Comparison of ENCODE assay signal across 1 cellular context in the genomic region with DNA sequence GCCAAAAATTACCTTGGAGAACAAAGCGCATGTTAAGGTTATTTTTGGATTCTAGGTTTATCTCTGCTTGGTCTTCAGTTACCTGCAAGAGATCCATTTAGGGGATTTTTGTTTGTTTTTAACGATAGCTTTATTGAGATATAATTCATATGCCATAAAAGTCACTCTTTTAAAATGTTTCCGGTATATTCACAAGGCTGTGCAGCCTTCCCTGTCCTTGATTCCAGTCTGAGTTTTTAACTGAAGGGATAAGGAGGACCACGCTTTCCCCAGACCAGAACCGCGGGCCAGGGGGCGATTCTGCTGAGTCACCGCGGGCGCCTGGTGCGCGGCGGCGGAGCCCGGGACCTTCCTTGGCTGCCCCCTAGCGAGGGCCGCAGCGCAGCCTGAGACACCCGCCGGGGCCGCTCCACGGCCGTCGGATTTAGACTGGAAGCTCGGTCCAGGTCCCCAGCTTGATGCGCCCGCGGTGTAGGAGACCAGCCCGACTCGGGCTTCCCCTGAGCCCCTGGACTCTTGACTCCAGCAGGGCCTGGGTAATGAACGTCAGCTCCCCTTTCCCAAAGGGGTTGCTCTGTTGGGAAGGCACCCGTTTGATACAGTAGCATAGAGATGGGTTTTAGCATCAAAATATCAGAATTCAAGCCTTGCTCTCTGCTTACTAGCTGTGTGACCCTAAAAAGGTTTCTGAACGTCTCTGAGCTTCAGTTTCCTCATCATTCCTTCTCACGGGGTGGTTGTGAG.
A peak's percentile ranks its signal among the peaks of the same experiment; 100 is the strongest.
TF ChIP-seq lines count a peak whose summit lies in the region.

No MANE protein-coding gene starts in this region.

TF ChIP-seq in K562, 482 proteins besides CTCF, POLR2A, EP300 and RAD21 (continued from another document and continues in another):
- TF ChIP-seq MBD1 (CRISPR knock-in tag; IDR thresholded peaks at IDR 0.05) (no peak), CEBPG (CRISPR knock-in tag; IDR thresholded peaks at IDR 0.05) (no peak), CEBPG (tag; conservative IDR thresholded peaks at IDR 0.05 in 1 of 2, IDR thresholded peaks at IDR 0.05 in 1 of 2) (no peak), ETS2 (tag; IDR thresholded peaks at IDR 0.05; ENCODE audit: borderline replicate concordance, poor library complexity, severe bottlenecking) (no peak), SMAD1 (IDR thresholded peaks at IDR 0.05; ENCODE audit: low read depth, low read length, partially characterized antibody) (no peak), HBP1 (CRISPR knock-in tag; IDR thresholded peaks at IDR 0.05) (no peak), ZNF436 (CRISPR knock-in tag; IDR thresholded peaks at IDR 0.05) (no peak), EHMT2 (IDR thresholded peaks at IDR 0.05) (no peak), CREM (IDR thresholded peaks at IDR 0.05; ENCODE audit: low read depth) (peak; percentile 52), NUFIP1 (IDR thresholded peaks at IDR 0.05; ENCODE audit: partially characterized antibody) (peak; percentile 11), ILF3 (IDR thresholded peaks at IDR 0.05; ENCODE audit: borderline replicate concordance) (no peak), NFIC (IDR thresholded peaks at IDR 0.05) (no peak), ZBTB43 (CRISPR knock-in tag; IDR thresholded peaks at IDR 0.05) (no peak), XRCC3 (IDR thresholded peaks at IDR 0.05) (no peak), RHOXF2B (CRISPR knock-in tag; conservative IDR thresholded peaks at IDR 0.05) (no peak), PHF20 (IDR thresholded peaks at IDR 0.05; ENCODE audit: partially characterized antibody) (no peak), E2F6 (IDR thresholded peaks at IDR 0.05; ENCODE audit: borderline replicate concordance in 1 of 2, extremely low read depth in 1 of 2, insufficient read depth in 1 of 2, insufficient read length in 1 of 2, low read depth in 1 of 2, low read length in 1 of 2, poor library complexity in 1 of 2, severe bottlenecking in 1 of 2) (peak; percentile 72 to 94), ZBTB49 (CRISPR knock-in tag; IDR thresholded peaks at IDR 0.05; ENCODE audit: borderline replicate concordance) (no peak), SRSF9 (IDR thresholded peaks at IDR 0.05; ENCODE audit: borderline replicate concordance, low read depth, low read length) (no peak), CBFA2T2 (conservative IDR thresholded peaks at IDR 0.05) (no peak; the same call in 1 of the 2 replicates), FOXO4 (CRISPR knock-in tag; IDR thresholded peaks at IDR 0.05) (no peak), PTRF (tag; IDR thresholded peaks at IDR 0.05) (no peak), RFX5 (IDR thresholded peaks at IDR 0.05; ENCODE audit: low read depth, low read length) (no peak), THRB (CRISPR knock-in tag; conservative IDR thresholded peaks at IDR 0.05) (no peak), ZBTB17 (CRISPR knock-in tag; IDR thresholded peaks at IDR 0.05) (no peak), ZFX (CRISPR knock-in tag; IDR thresholded peaks at IDR 0.05) (no peak), EP400 (IDR thresholded peaks at IDR 0.05) (peak; percentile 58; the same call in 1 of the 2 replicates), ZSCAN29 (IDR thresholded peaks at IDR 0.05) (no peak)
- TF ChIP-seq, protein P1, sequence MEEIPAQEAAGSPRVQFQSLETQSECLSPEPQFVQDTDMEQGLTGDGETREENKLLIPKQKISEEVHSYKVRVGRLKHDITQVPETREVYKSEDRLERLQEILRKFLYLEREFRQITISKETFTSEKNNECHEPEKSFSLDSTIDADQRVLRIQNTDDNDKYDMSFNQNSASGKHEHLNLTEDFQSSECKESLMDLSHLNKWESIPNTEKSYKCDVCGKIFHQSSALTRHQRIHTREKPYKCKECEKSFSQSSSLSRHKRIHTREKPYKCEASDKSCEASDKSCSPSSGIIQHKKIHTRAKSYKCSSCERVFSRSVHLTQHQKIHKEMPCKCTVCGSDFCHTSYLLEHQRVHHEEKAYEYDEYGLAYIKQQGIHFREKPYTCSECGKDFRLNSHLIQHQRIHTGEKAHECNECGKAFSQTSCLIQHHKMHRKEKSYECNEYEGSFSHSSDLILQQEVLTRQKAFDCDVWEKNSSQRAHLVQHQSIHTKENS (CRISPR knock-in tag; IDR thresholded peaks at IDR 0.05), result no peak
- TF ChIP-seq, protein P2, sequence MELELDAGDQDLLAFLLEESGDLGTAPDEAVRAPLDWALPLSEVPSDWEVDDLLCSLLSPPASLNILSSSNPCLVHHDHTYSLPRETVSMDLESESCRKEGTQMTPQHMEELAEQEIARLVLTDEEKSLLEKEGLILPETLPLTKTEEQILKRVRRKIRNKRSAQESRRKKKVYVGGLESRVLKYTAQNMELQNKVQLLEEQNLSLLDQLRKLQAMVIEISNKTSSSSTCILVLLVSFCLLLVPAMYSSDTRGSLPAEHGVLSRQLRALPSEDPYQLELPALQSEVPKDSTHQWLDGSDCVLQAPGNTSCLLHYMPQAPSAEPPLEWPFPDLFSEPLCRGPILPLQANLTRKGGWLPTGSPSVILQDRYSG (tag; conservative IDR thresholded peaks at IDR 0.05; ENCODE audit: low read depth), result no peak
- TF ChIP-seq, protein P3, sequence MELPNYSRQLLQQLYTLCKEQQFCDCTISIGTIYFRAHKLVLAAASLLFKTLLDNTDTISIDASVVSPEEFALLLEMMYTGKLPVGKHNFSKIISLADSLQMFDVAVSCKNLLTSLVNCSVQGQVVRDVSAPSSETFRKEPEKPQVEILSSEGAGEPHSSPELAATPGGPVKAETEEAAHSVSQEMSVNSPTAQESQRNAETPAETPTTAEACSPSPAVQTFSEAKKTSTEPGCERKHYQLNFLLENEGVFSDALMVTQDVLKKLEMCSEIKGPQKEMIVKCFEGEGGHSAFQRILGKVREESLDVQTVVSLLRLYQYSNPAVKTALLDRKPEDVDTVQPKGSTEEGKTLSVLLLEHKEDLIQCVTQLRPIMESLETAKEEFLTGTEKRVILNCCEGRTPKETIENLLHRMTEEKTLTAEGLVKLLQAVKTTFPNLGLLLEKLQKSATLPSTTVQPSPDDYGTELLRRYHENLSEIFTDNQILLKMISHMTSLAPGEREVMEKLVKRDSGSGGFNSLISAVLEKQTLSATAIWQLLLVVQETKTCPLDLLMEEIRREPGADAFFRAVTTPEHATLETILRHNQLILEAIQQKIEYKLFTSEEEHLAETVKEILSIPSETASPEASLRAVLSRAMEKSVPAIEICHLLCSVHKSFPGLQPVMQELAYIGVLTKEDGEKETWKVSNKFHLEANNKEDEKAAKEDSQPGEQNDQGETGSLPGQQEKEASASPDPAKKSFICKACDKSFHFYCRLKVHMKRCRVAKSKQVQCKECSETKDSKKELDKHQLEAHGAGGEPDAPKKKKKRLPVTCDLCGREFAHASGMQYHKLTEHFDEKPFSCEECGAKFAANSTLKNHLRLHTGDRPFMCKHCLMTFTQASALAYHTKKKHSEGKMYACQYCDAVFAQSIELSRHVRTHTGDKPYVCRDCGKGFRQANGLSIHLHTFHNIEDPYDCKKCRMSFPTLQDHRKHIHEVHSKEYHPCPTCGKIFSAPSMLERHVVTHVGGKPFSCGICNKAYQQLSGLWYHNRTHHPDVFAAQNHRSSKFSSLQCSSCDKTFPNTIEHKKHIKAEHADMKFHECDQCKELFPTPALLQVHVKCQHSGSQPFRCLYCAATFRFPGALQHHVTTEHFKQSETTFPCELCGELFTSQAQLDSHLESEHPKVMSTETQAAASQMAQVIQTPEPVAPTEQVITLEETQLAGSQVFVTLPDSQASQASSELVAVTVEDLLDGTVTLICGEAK (IDR thresholded peaks at IDR 0.05), result no peak
- TF ChIP-seq, protein P3 (CRISPR knock-in tag; IDR thresholded peaks at IDR 0.05), result no peak
